Comparison of ENCODE assay signal across 12 cellular contexts in genomic region chr6:119562168-119562567, GRCh38.
DNase-seq lines count a peak whose midpoint lies in the region; ATAC-seq and TF ChIP-seq lines count a peak whose summit lies in the region.
"Had no signal": no experiment of that assay in that cellular context is flagged by ENCODE, and none has a peak within 500 bp of the region (broad histone marks: within the 10 kb centered on the region; RNA-seq: fewer than 3 reads in every experiment).

No MANE protein-coding gene starts in this region.

- peak overlapping the region; percentile 38; the same call in 1 of the 2 replicates for H3K4me2 ChIP-seq in KMS-11
- no peak overlapping the region for H3K4me2 ChIP-seq in mesendoderm (ENCODE audit: low read length)

- H2BK15ac ChIP-seq in mesendoderm (replicated peaks; ENCODE audit: low read depth): no peak overlapping the region

- H2BK120ac ChIP-seq in mesendoderm (ENCODE audit: low read depth, low read length): no peak overlapping the region

- H3K9ac ChIP-seq in KMS-11: no peak overlapping the region
- no peak overlapping the region for H3K9ac ChIP-seq in mesendoderm (ENCODE audit: low read length)

- H3K9me3 ChIP-seq in effector memory CD4-positive, alpha-beta T cell (ENCODE audit: control insufficient read depth, low read length): no peaks in the 10 kb centered on the region

- H3K36me3 ChIP-seq in KMS-11 (ENCODE audit: insufficient read depth) (no peaks in the 10 kb centered on the region), mesendoderm (ENCODE audit: control insufficient read depth, insufficient read depth, low read length) (no peaks in the 10 kb centered on the region)
- no peaks in the 10 kb centered on the region for H3K36me3 ChIP-seq in effector memory CD4-positive, alpha-beta T cell (ENCODE audit: control insufficient read depth, insufficient read depth, low read length)

- H3K4me3 ChIP-seq in KMS-11 (IDR thresholded peaks at IDR 0.05; ENCODE audit: insufficient read depth, low read depth, low read length) (no peak overlapping the region), mesendoderm (ENCODE audit: low read length) (no peak overlapping the region)
- H3K4me3 ChIP-seq in effector memory CD4-positive, alpha-beta T cell (ENCODE audit: insufficient read depth, low read depth, low read length, poor library complexity, severe bottlenecking): no peak overlapping the region

- no peak overlapping the region for H3K56ac ChIP-seq in mesendoderm (ENCODE audit: low read length)

- no peak overlapping the region for H4K8ac ChIP-seq in mesendoderm (ENCODE audit: low read depth, low read length)

- H3K27ac ChIP-seq in KMS-11: no peak overlapping the region
- H3K27ac ChIP-seq in effector memory CD4-positive, alpha-beta T cell (ENCODE audit: insufficient read depth, low read length, poor library complexity, severe bottlenecking): no peak overlapping the region
- H3K27ac ChIP-seq in mesendoderm (ENCODE audit: low read depth, low read length): no peak overlapping the region

- H4K5ac ChIP-seq in mesendoderm (ENCODE audit: low read length): no peak overlapping the region

- H3K18ac ChIP-seq in mesendoderm (ENCODE audit: low read length): no peak overlapping the region

- no peaks in the 10 kb centered on the region for H3K27me3 ChIP-seq in KMS-11 (ENCODE audit: insufficient read depth, low read depth)
- peaks cover 3% of the 10 kb centered on the region for H3K27me3 ChIP-seq in effector memory CD4-positive, alpha-beta T cell (replicated peaks; ENCODE audit: control insufficient read depth, insufficient read depth, low read length, poor library complexity, severe bottlenecking)
- no peaks in the 10 kb centered on the region for H3K27me3 ChIP-seq in mesendoderm (ENCODE audit: insufficient read depth, low read length, poor library complexity)

- no peak overlapping the region for H3K23ac ChIP-seq in mesendoderm (ENCODE audit: low read length)

- TF ChIP-seq CTCF in KMS-11 (conservative IDR thresholded peaks at IDR 0.05; ENCODE audit: low read depth, low read length): no peak

- no peak overlapping the region for H2AFZ ChIP-seq in KMS-11 (ENCODE audit: low read depth)

- H3K79me1 ChIP-seq in mesendoderm (ENCODE audit: low read length): no peaks in the 10 kb centered on the region

- DNase-seq in RPMI8226 (peak; percentile 19), left kidney (ENCODE audit: low read depth, low spot score) (peak; percentile 19), NCI-H526 (lab: John Stamatoyannopoulos, UW) (no peak), mesendoderm (no peak)
- no peak for DNase-seq in effector memory CD4-positive, alpha-beta T cell
- DNase-seq: C1 segment of cervical spinal cord; CD4-positive, alpha-beta T cell; DMS79; HCEC 1CT; HFFc6 had no signal

- H4K20me1 ChIP-seq in KMS-11 (ENCODE audit: insufficient read depth): no peaks in the 10 kb centered on the region

- no peak overlapping the region for H3K4ac ChIP-seq in mesendoderm (ENCODE audit: low read depth, low read length)

- peaks cover 38% of the 10 kb centered on the region for H3K4me1 ChIP-seq in KMS-11 (ENCODE audit: low read depth, poor library complexity, severe bottlenecking)
- no peaks in the 10 kb centered on the region for H3K4me1 ChIP-seq in effector memory CD4-positive, alpha-beta T cell (ENCODE audit: control insufficient read depth, insufficient read depth, low read length, poor library complexity, severe bottlenecking)
- H3K4me1 ChIP-seq in mesendoderm (ENCODE audit: control insufficient read depth, low read depth, low read length): no peaks in the 10 kb centered on the region

- ATAC-seq in GM21825 (IDR thresholded peaks at IDR 0.05; ENCODE audit: unreplicated experiment): no peak

- H3K79me2 ChIP-seq in KMS-11 (ENCODE audit: insufficient read depth, low read depth): no peaks in the 10 kb centered on the region
- no peaks in the 10 kb centered on the region for H3K79me2 ChIP-seq in mesendoderm (ENCODE audit: control insufficient read depth, insufficient read depth, low read length)

- H2BK5ac ChIP-seq in mesendoderm (ENCODE audit: low read length): no peak overlapping the region

- H2AK5ac ChIP-seq in mesendoderm (ENCODE audit: low read length): no peak overlapping the region

Comparison
In these comparisons a context has a peak if more than half of its experiments do, and no peak if none do; other contexts are left out.
1. DNase-seq: peak in RPMI8226 (single experiment) and left kidney (single experiment); none in effector memory CD4-positive, alpha-beta T cell (0 of 3), NCI-H526 (0 of 2) and mesendoderm (single experiment).